2 cellular contexts compared by ENCODE assay signal in the genomic region with DNA sequence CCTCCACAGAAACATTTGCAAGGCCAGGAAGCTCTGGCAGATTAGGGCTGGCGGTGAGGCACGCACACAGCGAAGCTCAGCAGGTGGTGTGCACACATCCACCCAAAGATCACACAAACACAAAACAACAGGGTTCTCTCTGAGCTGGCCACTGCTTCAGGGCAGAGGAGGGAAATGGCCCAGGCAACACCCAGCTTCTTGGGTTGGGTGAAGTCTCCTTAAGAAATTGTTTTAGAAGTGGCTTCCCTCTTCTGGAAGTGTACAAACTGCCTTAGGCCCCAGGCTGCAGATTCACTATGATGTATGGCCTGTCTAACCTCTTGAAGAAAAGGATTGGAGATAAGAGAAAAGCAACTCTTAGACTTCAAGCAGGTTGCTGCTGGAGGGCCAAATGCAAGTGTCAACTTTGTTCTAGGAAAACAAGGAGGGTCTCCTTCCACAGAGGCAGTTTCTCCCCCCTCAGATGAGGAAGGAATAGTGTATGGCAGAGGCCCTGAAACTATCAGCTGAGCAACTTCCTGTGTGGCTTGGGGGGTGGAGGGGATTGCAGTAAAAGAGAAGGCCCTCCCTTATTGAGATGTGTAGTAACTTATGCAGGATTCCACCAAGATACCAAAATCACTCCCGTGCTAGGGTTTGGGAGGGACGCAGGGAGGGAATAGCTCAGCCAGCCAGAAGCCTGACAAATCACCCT.
TF ChIP-seq lines count a peak whose summit lies in the region.

No MANE protein-coding gene starts in this region.

TF ChIP-seq in liver, 16 proteins besides CTCF, POLR2A, EP300 and RAD21 (continued from another document):
- TF ChIP-seq GABPA (IDR thresholded peaks at IDR 0.05 in 1 of 2, conservative IDR thresholded peaks at IDR 0.05 in 1 of 2) (no peak), EGR1 (IDR thresholded peaks at IDR 0.05; ENCODE audit: low read depth in 2 of 2) (no peak), FOXA1 (IDR thresholded peaks at IDR 0.05) (no peak)

TF ChIP-seq in HepG2, 621 proteins besides CTCF, POLR2A, EP300 and RAD21 (continued from another document):
- TF ChIP-seq, protein P1, sequence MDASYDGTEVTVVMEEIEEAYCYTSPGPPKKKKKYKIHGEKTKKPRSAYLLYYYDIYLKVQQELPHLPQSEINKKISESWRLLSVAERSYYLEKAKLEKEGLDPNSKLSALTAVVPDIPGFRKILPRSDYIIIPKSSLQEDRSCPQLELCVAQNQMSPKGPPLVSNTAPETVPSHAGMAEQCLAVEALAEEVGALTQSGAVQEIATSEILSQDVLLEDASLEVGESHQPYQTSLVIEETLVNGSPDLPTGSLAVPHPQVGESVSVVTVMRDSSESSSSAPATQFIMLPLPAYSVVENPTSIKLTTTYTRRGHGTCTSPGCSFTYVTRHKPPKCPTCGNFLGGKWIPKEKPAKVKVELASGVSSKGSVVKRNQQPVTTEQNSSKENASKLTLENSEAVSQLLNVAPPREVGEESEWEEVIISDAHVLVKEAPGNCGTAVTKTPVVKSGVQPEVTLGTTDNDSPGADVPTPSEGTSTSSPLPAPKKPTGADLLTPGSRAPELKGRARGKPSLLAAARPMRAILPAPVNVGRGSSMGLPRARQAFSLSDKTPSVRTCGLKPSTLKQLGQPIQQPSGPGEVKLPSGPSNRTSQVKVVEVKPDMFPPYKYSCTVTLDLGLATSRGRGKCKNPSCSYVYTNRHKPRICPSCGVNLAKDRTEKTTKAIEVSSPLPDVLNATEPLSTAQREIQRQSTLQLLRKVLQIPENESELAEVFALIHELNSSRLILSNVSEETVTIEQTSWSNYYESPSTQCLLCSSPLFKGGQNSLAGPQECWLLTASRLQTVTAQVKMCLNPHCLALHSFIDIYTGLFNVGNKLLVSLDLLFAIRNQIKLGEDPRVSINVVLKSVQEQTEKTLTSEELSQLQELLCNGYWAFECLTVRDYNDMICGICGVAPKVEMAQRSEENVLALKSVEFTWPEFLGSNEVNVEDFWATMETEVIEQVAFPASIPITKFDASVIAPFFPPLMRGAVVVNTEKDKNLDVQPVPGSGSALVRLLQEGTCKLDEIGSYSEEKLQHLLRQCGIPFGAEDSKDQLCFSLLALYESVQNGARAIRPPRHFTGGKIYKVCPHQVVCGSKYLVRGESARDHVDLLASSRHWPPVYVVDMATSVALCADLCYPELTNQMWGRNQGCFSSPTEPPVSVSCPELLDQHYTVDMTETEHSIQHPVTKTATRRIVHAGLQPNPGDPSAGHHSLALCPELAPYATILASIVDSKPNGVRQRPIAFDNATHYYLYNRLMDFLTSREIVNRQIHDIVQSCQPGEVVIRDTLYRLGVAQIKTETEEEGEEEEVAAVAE (CRISPR knock-in tag; IDR thresholded peaks at IDR 0.05; ENCODE audit: borderline replicate concordance): no peak
- TF ChIP-seq KDM5A (IDR thresholded peaks at IDR 0.05; ENCODE audit: borderline replicate concordance, low read length) (no peak), ZNF556 (CRISPR knock-in tag; IDR thresholded peaks at IDR 0.05; ENCODE audit: borderline replicate concordance) (no peak), MIER3 (CRISPR knock-in tag; IDR thresholded peaks at IDR 0.05; ENCODE audit: borderline replicate concordance) (no peak), POLR2G (IDR thresholded peaks at IDR 0.05; ENCODE audit: low read depth, low read length) (no peak), MBNL3 (CRISPR knock-in tag; conservative IDR thresholded peaks at IDR 0.05) (no peak), GMEB2 (CRISPR knock-in tag; IDR thresholded peaks at IDR 0.05; ENCODE audit: low read depth) (no peak), POGZ (CRISPR knock-in tag; IDR thresholded peaks at IDR 0.05) (no peak)
- TF ChIP-seq, protein P2, sequence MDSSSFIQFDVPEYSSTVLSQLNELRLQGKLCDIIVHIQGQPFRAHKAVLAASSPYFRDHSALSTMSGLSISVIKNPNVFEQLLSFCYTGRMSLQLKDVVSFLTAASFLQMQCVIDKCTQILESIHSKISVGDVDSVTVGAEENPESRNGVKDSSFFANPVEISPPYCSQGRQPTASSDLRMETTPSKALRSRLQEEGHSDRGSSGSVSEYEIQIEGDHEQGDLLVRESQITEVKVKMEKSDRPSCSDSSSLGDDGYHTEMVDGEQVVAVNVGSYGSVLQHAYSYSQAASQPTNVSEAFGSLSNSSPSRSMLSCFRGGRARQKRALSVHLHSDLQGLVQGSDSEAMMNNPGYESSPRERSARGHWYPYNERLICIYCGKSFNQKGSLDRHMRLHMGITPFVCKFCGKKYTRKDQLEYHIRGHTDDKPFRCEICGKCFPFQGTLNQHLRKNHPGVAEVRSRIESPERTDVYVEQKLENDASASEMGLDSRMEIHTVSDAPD (CRISPR knock-in tag; IDR thresholded peaks at IDR 0.05): no peak
- TF ChIP-seq, protein P3, sequence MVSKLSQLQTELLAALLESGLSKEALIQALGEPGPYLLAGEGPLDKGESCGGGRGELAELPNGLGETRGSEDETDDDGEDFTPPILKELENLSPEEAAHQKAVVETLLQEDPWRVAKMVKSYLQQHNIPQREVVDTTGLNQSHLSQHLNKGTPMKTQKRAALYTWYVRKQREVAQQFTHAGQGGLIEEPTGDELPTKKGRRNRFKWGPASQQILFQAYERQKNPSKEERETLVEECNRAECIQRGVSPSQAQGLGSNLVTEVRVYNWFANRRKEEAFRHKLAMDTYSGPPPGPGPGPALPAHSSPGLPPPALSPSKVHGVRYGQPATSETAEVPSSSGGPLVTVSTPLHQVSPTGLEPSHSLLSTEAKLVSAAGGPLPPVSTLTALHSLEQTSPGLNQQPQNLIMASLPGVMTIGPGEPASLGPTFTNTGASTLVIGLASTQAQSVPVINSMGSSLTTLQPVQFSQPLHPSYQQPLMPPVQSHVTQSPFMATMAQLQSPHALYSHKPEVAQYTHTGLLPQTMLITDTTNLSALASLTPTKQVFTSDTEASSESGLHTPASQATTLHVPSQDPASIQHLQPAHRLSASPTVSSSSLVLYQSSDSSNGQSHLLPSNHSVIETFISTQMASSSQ (IDR thresholded peaks at IDR 0.05; ENCODE audit: low read depth): no peak
- TF ChIP-seq, protein P3 (CRISPR knock-in tag; IDR thresholded peaks at IDR 0.05; ENCODE audit: borderline replicate concordance): no peak
- TF ChIP-seq, protein P4, sequence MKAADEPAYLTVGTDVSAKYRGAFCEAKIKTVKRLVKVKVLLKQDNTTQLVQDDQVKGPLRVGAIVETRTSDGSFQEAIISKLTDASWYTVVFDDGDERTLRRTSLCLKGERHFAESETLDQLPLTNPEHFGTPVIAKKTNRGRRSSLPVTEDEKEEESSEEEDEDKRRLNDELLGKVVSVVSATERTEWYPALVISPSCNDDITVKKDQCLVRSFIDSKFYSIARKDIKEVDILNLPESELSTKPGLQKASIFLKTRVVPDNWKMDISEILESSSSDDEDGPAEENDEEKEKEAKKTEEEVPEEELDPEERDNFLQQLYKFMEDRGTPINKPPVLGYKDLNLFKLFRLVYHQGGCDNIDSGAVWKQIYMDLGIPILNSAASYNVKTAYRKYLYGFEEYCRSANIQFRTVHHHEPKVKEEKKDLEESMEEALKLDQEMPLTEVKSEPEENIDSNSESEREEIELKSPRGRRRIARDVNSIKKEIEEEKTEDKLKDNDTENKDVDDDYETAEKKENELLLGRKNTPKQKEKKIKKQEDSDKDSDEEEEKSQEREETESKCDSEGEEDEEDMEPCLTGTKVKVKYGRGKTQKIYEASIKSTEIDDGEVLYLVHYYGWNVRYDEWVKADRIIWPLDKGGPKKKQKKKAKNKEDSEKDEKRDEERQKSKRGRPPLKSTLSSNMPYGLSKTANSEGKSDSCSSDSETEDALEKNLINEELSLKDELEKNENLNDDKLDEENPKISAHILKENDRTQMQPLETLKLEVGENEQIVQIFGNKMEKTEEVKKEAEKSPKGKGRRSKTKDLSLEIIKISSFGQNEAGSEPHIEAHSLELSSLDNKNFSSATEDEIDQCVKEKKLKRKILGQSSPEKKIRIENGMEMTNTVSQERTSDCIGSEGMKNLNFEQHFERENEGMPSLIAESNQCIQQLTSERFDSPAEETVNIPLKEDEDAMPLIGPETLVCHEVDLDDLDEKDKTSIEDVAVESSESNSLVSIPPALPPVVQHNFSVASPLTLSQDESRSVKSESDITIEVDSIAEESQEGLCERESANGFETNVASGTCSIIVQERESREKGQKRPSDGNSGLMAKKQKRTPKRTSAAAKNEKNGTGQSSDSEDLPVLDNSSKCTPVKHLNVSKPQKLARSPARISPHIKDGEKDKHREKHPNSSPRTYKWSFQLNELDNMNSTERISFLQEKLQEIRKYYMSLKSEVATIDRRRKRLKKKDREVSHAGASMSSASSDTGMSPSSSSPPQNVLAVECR (CRISPR knock-in tag; IDR thresholded peaks at IDR 0.05; ENCODE audit: borderline replicate concordance): no peak
TF ChIP-seq in HepG2: peak in this region for 0.
